Comparison of ENCODE assay signal across 1 cellular context in the genomic region with DNA sequence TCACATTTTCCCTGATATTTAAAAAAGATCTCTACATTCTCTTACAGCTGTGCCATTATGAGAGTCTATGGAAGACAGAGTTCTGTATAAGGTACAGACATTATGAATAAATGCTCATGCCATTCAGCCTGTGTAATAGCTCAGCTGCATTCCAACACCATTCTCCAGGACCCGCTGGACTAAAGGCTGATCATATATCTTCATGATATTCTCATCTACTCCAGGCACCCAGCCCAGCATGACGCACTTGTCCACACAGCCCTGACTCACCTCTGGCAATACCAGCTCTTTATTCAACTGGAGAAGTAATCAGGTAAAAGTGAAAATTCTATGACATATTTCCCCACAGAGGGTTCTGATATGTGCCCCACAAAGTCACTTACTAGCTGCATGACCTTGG.
TF ChIP-seq lines count a peak whose summit lies in the region.

No MANE protein-coding gene starts in this region.

TF ChIP-seq in SK-N-SH, 30 proteins besides CTCF, POLR2A, EP300 and RAD21 (continued from another document):
- TF ChIP-seq, protein P1, sequence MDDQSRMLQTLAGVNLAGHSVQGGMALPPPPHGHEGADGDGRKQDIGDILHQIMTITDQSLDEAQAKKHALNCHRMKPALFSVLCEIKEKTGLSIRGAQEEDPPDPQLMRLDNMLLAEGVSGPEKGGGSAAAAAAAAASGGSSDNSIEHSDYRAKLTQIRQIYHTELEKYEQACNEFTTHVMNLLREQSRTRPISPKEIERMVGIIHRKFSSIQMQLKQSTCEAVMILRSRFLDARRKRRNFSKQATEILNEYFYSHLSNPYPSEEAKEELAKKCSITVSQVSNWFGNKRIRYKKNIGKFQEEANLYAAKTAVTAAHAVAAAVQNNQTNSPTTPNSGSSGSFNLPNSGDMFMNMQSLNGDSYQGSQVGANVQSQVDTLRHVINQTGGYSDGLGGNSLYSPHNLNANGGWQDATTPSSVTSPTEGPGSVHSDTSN (IDR thresholded peaks at IDR 0.05), result peak; percentile 44
